In genomic region chr12:27667540-27667939, GRCh38 we compare ENCODE assay signal across 13 cellular contexts. TPM values are rescaled to one million over a fixed set of nuclear protein-coding genes. Genes with fewer than 3 reads are reported as not detected.
DNase-seq lines count a peak whose midpoint lies in the region; ATAC-seq and TF ChIP-seq lines count a peak whose summit lies in the region.
"Had no signal": no experiment of that assay in that cellular context is flagged by ENCODE, and none has a peak within 500 bp of the region (broad histone marks: within the 10 kb centered on the region; RNA-seq: fewer than 3 reads in every experiment).

No MANE protein-coding gene starts in this region.

- peaks cover 67% of the 10 kb centered on the region for H3K36me3 ChIP-seq in osteoblast (ENCODE audit: insufficient read depth, low read length)

- H3K9me3 ChIP-seq in osteoblast (ENCODE audit: low read depth, low read length), result no peaks in the 10 kb centered on the region

- peaks cover 15% of the 10 kb centered on the region for H3K4me1 ChIP-seq in osteoblast (ENCODE audit: insufficient read depth, low read length)

- ATAC-seq in GM21786 (IDR thresholded peaks at IDR 0.05; ENCODE audit: unreplicated experiment), result no peak
- ATAC-seq: naive thymus-derived CD4-positive, alpha-beta T cell had no signal

- H3K4me2 ChIP-seq in osteoblast (ENCODE audit: insufficient read depth, low read length), result peak overlapping the region; percentile 8

- H3K27me3 ChIP-seq in osteoblast (ENCODE audit: insufficient read depth, low read length), result no peaks in the 10 kb centered on the region

- no peak overlapping the region for H2AFZ ChIP-seq in osteoblast (ENCODE audit: low read length)

- TF ChIP-seq CTCF in coronary artery (IDR thresholded peaks at IDR 0.05) (no peak), osteoblast (IDR thresholded peaks at IDR 0.05; ENCODE audit: extremely low read depth, low read depth, low read length) (no peak)

- H3K79me2 ChIP-seq in osteoblast (ENCODE audit: insufficient read depth, low read length), result peaks cover 2% of the 10 kb centered on the region

- peak overlapping the region; percentile 64 to 69 for H3K27ac ChIP-seq in coronary artery
- peak overlapping the region; percentile 83 for H3K27ac ChIP-seq in osteoblast (ENCODE audit: low read depth, low read length)

- DNase-seq in EL (peak; percentile 40), LHCN-M2 (ENCODE audit: low read depth) (peak; percentile 87), coronary artery (ENCODE audit: low spot score) (peak; percentile 77), osteoblast (ENCODE audit: insufficient read length, low spot score, missing footprints) (peak; percentile 91), GM19238 (ENCODE audit: insufficient read length, low spot score) (no peak), amniotic stem cell (lab: John Stamatoyannopoulos, UW) (no peak), GOT3 (lab: John Stamatoyannopoulos, UW) (no peak)
- DNase-seq: activated CD4-positive, alpha-beta T cell treated with anti-CD3 and anti-CD28 coated beads, Interleukin-2, amount 10 ng/mL, durations not matched to agents 7 days and 5 days; immature natural killer cell; naive thymus-derived CD4-positive, alpha-beta T cell; NCI-H1694; NK-92 treated with Interleukin-12 subunit alpha and Interleukin-12 subunit beta, amount 100 ng/mL, for 24 hours had no signal

- H3K4me3 ChIP-seq in coronary artery (no peak overlapping the region), osteoblast (ENCODE audit: insufficient read depth, low read length) (no peak overlapping the region)

- no peaks in the 10 kb centered on the region for H4K20me1 ChIP-seq in osteoblast (ENCODE audit: insufficient read depth, low read length)

RNA-seq across cellular contexts. Expression of gene REP15, which starts 28.7 kb away (rescaled TPM):
- total RNA-seq in LHCN-M2 (2014; rRNA removed) (1.6 and 3.4 TPM in 2 replicates), osteoblast (3.5 and 4.0 TPM in 2 replicates)
- 1.0 TPM for polyA plus RNA-seq in LHCN-M2 (2012)
- polyA plus RNA-seq: immature natural killer cell; naive thymus-derived CD4-positive, alpha-beta T cell had no signal

RNA-seq across cellular contexts. Expression of gene MRPS35, which starts 43.1 kb away (rescaled TPM):
- total RNA-seq in LHCN-M2 (2014; rRNA removed) (64.6 and 67.3 TPM in 2 replicates), osteoblast (51.9 and 53.9 TPM in 2 replicates)
- polyA plus RNA-seq in LHCN-M2 (2012), result 21.3 TPM

Comparison
In these comparisons a context has a peak if more than half of its experiments do, and no peak if none do; other contexts are left out.
1. DNase-seq: peak in EL (single experiment), LHCN-M2 (single experiment), coronary artery (single experiment) and osteoblast (single experiment); none in GM19238 (single experiment), amniotic stem cell (single experiment) and GOT3 (single experiment).